ENCODE assay signal across 10 cellular contexts in genomic region chr4:152590179-152591031, GRCh38.
DNase-seq lines count a peak whose midpoint lies in the region.
"Had no signal": no experiment of that assay in that cellular context is flagged by ENCODE, and none has a peak within 500 bp of the region (broad histone marks: within the 10 kb centered on the region; RNA-seq: fewer than 3 reads in every experiment).

No MANE protein-coding gene starts in this region.

- no peak overlapping the region for H3K9ac ChIP-seq in muscle layer of colon (ENCODE audit: low read length)

- no peaks in the 10 kb centered on the region for H3K27me3 ChIP-seq in muscle layer of colon (ENCODE audit: control insufficient read depth in 1 of 2, insufficient read depth in 2 of 2, low read length in 2 of 2)

- peak overlapping the region; percentile 69 for H3K27ac ChIP-seq in muscle layer of colon (ENCODE audit: low read depth, low read length)
- H3K27ac ChIP-seq: spleen had no signal

- DNase-seq in DMS153 treated with DMSO at 0.1 percent for 48 hours (lab: John Stamatoyannopoulos, UW; ENCODE audit: unreplicated experiment) = peak; percentile 82
- peak; percentile 97 for DNase-seq in NCI-H1694 (lab: John Stamatoyannopoulos, UW)
- DNase-seq in astrocyte of the hippocampus (ENCODE audit: low read depth, low spot score) = peak; percentile 95
- DNase-seq in stimulated activated naive CD4-positive, alpha-beta T cell (lab: John Stamatoyannopoulos, UW) = no peak
- no peak for DNase-seq in activated CD8-positive, alpha-beta memory T cell treated with anti-CD3 and anti-CD28 coated beads, Interleukin-2, amount 50 U/mL, for 48 hours
- DNase-seq in NCI-H1048 (lab: John Stamatoyannopoulos, UW) = no peak
- no peak for DNase-seq in medulla oblongata (ENCODE audit: extremely low spot score)
- DNase-seq: T-helper 9 cell had no signal

- no peaks in the 10 kb centered on the region for H3K36me3 ChIP-seq in muscle layer of colon (ENCODE audit: insufficient read depth, low read length)
- H3K36me3 ChIP-seq: spleen had no signal

- H3K4me1 ChIP-seq in muscle layer of colon (ENCODE audit: insufficient read depth, low read length) = peaks cover 15% of the 10 kb centered on the region

- H3K4me3 ChIP-seq in muscle layer of colon (ENCODE audit: low read depth in 1 of 2, low read length in 2 of 2) = peak overlapping the region in 1 of 2 donors; percentile 4

- no peaks in the 10 kb centered on the region for H3K9me3 ChIP-seq in muscle layer of colon (ENCODE audit: low read length)

Comparison
In these comparisons a context has a peak if more than half of its experiments do, and no peak if none do; other contexts are left out.
1. DNase-seq: peak in DMS153 treated with DMSO at 0.1 percent for 48 hours (single experiment), NCI-H1694 (single experiment) and astrocyte of the hippocampus (single experiment); none in stimulated activated naive CD4-positive, alpha-beta T cell (0 of 6), activated CD8-positive, alpha-beta memory T cell treated with anti-CD3 and anti-CD28 coated beads, Interleukin-2, amount 50 U/mL, for 48 hours (single experiment), NCI-H1048 (single experiment) and medulla oblongata (single experiment).